In the genomic region with DNA sequence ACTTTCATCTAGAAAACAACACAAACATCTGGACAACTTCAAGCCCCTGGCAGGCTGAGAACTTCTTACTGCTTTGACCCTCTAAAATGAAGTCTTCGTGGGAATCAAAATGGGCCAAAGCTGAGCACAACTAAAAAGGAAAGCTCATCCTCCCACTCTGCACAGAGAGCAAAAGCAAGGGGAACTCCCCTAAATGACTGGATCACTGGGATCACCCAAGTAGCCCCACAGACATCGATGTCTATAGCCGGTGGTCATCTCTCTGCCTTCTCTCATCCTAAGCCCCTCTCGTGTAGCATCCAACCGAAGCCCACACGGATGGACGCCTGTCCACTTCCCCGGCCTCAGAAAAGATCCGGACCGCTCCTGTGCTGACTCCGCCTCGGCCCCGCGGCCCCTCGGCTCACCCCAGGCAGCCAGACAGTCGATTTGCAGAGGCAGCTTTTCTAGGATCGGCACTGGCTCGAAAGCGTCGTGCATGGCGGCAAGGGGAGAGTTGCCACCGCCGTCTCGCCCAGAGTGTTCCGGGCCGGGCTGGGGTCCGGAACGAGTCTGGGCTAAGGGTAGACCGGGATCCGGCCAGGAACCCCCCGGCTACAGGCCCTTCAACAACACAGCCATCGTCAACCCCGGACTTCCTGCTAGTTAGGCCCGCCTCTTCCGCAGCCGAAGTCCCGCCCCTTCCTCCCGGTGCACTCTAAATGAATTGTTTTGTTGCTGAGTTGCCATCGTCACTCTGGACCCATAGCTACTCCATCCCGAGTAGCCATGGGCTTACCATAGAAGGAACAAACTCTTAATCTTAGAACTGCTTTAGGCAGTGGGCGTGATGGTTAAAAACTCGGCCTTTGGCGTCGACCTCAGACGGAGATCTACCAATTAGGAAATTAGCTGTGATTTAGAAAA, we compare ENCODE assay signal across 1 cellular context.
TF ChIP-seq lines count a peak whose summit lies in the region.

A gene with protein sequence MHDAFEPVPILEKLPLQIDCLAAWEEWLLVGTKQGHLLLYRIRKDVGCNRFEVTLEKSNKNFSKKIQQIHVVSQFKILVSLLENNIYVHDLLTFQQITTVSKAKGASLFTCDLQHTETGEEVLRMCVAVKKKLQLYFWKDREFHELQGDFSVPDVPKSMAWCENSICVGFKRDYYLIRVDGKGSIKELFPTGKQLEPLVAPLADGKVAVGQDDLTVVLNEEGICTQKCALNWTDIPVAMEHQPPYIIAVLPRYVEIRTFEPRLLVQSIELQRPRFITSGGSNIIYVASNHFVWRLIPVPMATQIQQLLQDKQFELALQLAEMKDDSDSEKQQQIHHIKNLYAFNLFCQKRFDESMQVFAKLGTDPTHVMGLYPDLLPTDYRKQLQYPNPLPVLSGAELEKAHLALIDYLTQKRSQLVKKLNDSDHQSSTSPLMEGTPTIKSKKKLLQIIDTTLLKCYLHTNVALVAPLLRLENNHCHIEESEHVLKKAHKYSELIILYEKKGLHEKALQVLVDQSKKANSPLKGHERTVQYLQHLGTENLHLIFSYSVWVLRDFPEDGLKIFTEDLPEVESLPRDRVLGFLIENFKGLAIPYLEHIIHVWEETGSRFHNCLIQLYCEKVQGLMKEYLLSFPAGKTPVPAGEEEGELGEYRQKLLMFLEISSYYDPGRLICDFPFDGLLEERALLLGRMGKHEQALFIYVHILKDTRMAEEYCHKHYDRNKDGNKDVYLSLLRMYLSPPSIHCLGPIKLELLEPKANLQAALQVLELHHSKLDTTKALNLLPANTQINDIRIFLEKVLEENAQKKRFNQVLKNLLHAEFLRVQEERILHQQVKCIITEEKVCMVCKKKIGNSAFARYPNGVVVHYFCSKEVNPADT (minus strand): TSS at position 631 of the 906 bp plus-strand sequence. CDS start 151 bp downstream, at position 480.

TF ChIP-seq in GM12878, 131 proteins besides CTCF, POLR2A, EP300 and RAD21 (continued from another document):
- TF ChIP-seq CBFB (IDR thresholded peaks at IDR 0.05; ENCODE audit: low read depth) (no peak), KLF5 (IDR thresholded peaks at IDR 0.05; ENCODE audit: partially characterized antibody) (no peak), ZNF24 (IDR thresholded peaks at IDR 0.05) (no peak), ATF2 (IDR thresholded peaks at IDR 0.05; ENCODE audit: low read length) (no peak), EZH2 (IDR thresholded peaks at IDR 0.05; ENCODE audit: borderline replicate concordance, control insufficient read depth, low read depth, low read length) (no peak), CBX3 (IDR thresholded peaks at IDR 0.05; ENCODE audit: borderline replicate concordance, low read depth) (no peak), ATF7 (IDR thresholded peaks at IDR 0.05; ENCODE audit: low read depth) (peak; percentile 36), CREB1 (IDR thresholded peaks at IDR 0.05; ENCODE audit: low read depth) (peak; percentile 60; the same call in 1 of the 2 replicates), BHLHE40 (IDR thresholded peaks at IDR 0.05; ENCODE audit: borderline replicate concordance in 1 of 2, low read depth in 2 of 2, low read length in 1 of 2) (no peak), RAD51 (IDR thresholded peaks at IDR 0.05) (no peak), TCF3 (IDR thresholded peaks at IDR 0.05; ENCODE audit: borderline replicate concordance, insufficient read depth, low read depth, low read length) (no peak), EED (IDR thresholded peaks at IDR 0.05; ENCODE audit: low read depth) (no peak), MEF2B (IDR thresholded peaks at IDR 0.05; ENCODE audit: partially characterized antibody, poor library complexity, severe bottlenecking) (no peak), E2F8 (IDR thresholded peaks at IDR 0.05; ENCODE audit: low read depth, partially characterized antibody) (peak; percentile 80), MEF2A (IDR thresholded peaks at IDR 0.05; ENCODE audit: insufficient read depth, low read depth, low read length) (no peak), ZNF274 (IDR thresholded peaks at IDR 0.05; ENCODE audit: insufficient read depth, insufficient read length) (no peak), SREBF1 (IDR thresholded peaks at IDR 0.05; ENCODE audit: low read length) (no peak), NFIC (IDR thresholded peaks at IDR 0.05; ENCODE audit: low read depth, low read length) (no peak), STAT1 (conservative IDR thresholded peaks at IDR 0.05) (peak; percentile 86; the same call in 1 of the 2 replicates), SPI1 (IDR thresholded peaks at IDR 0.05; ENCODE audit: borderline replicate concordance, insufficient read depth, low read depth, low read length) (peak; percentile 60; the same call in 1 of the 2 replicates), FOXK2 (IDR thresholded peaks at IDR 0.05) (peak; percentile 65), ZBED1 (IDR thresholded peaks at IDR 0.05; ENCODE audit: borderline replicate concordance) (0 out of 2 replicates have a peak, but pooled peaks have one; percentile 44), TBL1XR1 (IDR thresholded peaks at IDR 0.05; ENCODE audit: low read depth, low read length) (0 out of 2 replicates have a peak, but pooled peaks have one; percentile 11), BCLAF1 (IDR thresholded peaks at IDR 0.05) (no peak), BACH1 (IDR thresholded peaks at IDR 0.05; ENCODE audit: borderline replicate concordance) (peak; percentile 80; the same call in 1 of the 2 replicates)
- TF ChIP-seq, protein P1, sequence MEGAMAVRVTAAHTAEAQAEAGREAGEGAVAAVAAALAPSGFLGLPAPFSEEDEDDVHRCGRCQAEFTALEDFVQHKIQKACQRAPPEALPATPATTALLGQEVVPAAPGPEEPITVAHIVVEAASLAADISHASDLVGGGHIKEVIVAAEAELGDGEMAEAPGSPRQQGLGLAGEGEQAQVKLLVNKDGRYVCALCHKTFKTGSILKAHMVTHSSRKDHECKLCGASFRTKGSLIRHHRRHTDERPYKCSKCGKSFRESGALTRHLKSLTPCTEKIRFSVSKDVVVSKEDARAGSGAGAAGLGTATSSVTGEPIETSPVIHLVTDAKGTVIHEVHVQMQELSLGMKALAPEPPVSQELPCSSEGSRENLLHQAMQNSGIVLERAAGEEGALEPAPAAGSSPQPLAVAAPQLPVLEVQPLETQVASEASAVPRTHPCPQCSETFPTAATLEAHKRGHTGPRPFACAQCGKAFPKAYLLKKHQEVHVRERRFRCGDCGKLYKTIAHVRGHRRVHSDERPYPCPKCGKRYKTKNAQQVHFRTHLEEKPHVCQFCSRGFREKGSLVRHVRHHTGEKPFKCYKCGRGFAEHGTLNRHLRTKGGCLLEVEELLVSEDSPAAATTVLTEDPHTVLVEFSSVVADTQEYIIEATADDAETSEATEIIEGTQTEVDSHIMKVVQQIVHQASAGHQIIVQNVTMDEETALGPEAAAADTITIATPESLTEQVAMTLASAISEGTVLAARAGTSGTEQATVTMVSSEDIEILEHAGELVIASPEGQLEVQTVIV (IDR thresholded peaks at IDR 0.05; ENCODE audit: borderline replicate concordance, partially characterized antibody) = peak; percentile 54
- TF ChIP-seq, protein P2, sequence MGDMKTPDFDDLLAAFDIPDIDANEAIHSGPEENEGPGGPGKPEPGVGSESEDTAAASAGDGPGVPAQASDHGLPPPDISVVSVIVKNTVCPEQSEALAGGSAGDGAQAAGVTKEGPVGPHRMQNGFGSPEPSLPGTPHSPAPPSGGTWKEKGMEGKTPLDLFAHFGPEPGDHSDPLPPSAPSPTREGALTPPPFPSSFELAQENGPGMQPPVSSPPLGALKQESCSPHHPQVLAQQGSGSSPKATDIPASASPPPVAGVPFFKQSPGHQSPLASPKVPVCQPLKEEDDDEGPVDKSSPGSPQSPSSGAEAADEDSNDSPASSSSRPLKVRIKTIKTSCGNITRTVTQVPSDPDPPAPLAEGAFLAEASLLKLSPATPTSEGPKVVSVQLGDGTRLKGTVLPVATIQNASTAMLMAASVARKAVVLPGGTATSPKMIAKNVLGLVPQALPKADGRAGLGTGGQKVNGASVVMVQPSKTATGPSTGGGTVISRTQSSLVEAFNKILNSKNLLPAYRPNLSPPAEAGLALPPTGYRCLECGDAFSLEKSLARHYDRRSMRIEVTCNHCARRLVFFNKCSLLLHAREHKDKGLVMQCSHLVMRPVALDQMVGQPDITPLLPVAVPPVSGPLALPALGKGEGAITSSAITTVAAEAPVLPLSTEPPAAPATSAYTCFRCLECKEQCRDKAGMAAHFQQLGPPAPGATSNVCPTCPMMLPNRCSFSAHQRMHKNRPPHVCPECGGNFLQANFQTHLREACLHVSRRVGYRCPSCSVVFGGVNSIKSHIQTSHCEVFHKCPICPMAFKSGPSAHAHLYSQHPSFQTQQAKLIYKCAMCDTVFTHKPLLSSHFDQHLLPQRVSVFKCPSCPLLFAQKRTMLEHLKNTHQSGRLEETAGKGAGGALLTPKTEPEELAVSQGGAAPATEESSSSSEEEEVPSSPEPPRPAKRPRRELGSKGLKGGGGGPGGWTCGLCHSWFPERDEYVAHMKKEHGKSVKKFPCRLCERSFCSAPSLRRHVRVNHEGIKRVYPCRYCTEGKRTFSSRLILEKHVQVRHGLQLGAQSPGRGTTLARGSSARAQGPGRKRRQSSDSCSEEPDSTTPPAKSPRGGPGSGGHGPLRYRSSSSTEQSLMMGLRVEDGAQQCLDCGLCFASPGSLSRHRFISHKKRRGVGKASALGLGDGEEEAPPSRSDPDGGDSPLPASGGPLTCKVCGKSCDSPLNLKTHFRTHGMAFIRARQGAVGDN (IDR thresholded peaks at IDR 0.05) = peak; percentile 47; the same call in 1 of the 2 replicates
- TF ChIP-seq, protein P3, sequence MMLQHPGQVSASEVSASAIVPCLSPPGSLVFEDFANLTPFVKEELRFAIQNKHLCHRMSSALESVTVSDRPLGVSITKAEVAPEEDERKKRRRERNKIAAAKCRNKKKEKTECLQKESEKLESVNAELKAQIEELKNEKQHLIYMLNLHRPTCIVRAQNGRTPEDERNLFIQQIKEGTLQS (IDR thresholded peaks at IDR 0.05; ENCODE audit: borderline replicate concordance, extremely low read depth, low read depth, low read length) = no peak
